Comparison of ENCODE assay signal across 1 cellular context in genomic region chr19:55408320-55408836, GRCh38.
A peak's percentile ranks its signal among the peaks of the same experiment; 100 is the strongest.
TF ChIP-seq lines count a peak whose summit lies in the region.

No MANE protein-coding gene starts in this region.

TF ChIP-seq in A549, 52 proteins besides CTCF, POLR2A, EP300 and RAD21 (continued from another document):
- TF ChIP-seq CHD2 (IDR thresholded peaks at IDR 0.05; ENCODE audit: low read length, partially characterized antibody) (no peak), FOSB (CRISPR knock-in tag; IDR thresholded peaks at IDR 0.05) (peak; percentile 43; the same call in 1 of the 2 replicates), HOXB13 (CRISPR knock-in tag; IDR thresholded peaks at IDR 0.05; ENCODE audit: low read depth) (peak; percentile 95), HOXA7 (CRISPR knock-in tag; IDR thresholded peaks at IDR 0.05) (peak; percentile 25; the same call in 1 of the 2 replicates), HOXB5 (CRISPR knock-in tag; IDR thresholded peaks at IDR 0.05) (peak; percentile 92), EHMT2 (IDR thresholded peaks at IDR 0.05; ENCODE audit: low read depth) (peak; percentile 81), HEYL (CRISPR knock-in tag; IDR thresholded peaks at IDR 0.05) (peak; percentile 87; the same call in 1 of the 2 replicates), BHLHE40 (IDR thresholded peaks at IDR 0.05; ENCODE audit: low read depth, low read length) (no peak)
- TF ChIP-seq, protein P1, sequence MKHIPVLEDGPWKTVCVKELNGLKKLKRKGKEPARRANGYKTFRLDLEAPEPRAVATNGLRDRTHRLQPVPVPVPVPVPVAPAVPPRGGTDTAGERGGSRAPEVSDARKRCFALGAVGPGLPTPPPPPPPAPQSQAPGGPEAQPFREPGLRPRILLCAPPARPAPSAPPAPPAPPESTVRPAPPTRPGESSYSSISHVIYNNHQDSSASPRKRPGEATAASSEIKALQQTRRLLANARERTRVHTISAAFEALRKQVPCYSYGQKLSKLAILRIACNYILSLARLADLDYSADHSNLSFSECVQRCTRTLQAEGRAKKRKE (CRISPR knock-in tag; IDR thresholded peaks at IDR 0.05; ENCODE audit: low read depth) = peak; percentile 89
- TF ChIP-seq, protein P2, sequence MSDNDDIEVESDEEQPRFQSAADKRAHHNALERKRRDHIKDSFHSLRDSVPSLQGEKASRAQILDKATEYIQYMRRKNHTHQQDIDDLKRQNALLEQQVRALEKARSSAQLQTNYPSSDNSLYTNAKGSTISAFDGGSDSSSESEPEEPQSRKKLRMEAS (IDR thresholded peaks at IDR 0.05) = no peak
